27 cellular contexts compared by ENCODE assay signal in genomic region chr20:46941404-46941803, GRCh38.
"Had no signal": no experiment of that assay in that cellular context is flagged by ENCODE, and none has a peak within 500 bp of the region (broad histone marks: within the 10 kb centered on the region; RNA-seq: fewer than 3 reads in every experiment).

No MANE protein-coding gene starts in this region.

- H3K4me3 ChIP-seq: stomach, suprapubic skin, testis, thoracic aorta, thyroid gland, tibial artery, tibial nerve, transverse colon, upper lobe of left lung, upper lobe of right lung, uterus, vagina had no signal

- H3K27me3 ChIP-seq: suprapubic skin, testis, thyroid gland, tibial artery, tibial nerve, transverse colon, upper lobe of left lung, uterus, vagina had no signal

- H3K36me3 ChIP-seq: stomach, suprapubic skin, thoracic aorta, thyroid gland, tibial artery, tibial nerve, transverse colon, upper lobe of left lung, upper lobe of right lung, uterus, vagina had no signal

- H3K27ac ChIP-seq: stomach, suprapubic skin, testis, thoracic aorta, thyroid gland, tibial artery, tibial nerve, transverse colon, upper lobe of left lung, upper lobe of right lung, uterus, vagina had no signal

- DNase-seq: stimulated activated CD4-positive, alpha-beta T cell treated with anti-CD3 and anti-CD28 coated beads, Interleukin-2, amount 100 ng/mL, for 48 hours; stimulated activated CD4-positive, alpha-beta T cell treated with anti-CD3 and anti-CD28 coated beads, Interleukin-4, amount 100 ng/mL, for 1 hour; stimulated activated CD4-positive, alpha-beta T cell treated with anti-CD3 and anti-CD28 coated beads, Interleukin-4, amount 100 ng/mL, for 24 hours; stimulated activated CD4-positive, alpha-beta T cell treated with anti-CD3 and anti-CD28 coated beads, Interleukin-4, amount 100 ng/mL, for 4 hours; stimulated activated CD8-positive, alpha-beta memory T cell treated with anti-CD3 and anti-CD28 coated beads, Interleukin-4, amount 100 ng/mL, for 48 hours; stimulated activated naive B cell treated with anti-CD40 and anti-IgM and Interleukin-4, amounts not matched to agents 10 μg/mL and 1 μg/mL and 100 μg/mL, for 72 hours; stimulated activated naive CD4-positive, alpha-beta T cell; stimulated activated naive CD4-positive, alpha-beta T cell treated with Interleukin-2 at 50 U/mL for 16 hours; stimulated activated naive CD8-positive, alpha-beta T cell treated with anti-CD3 and anti-CD28 coated beads, Interleukin-15, amount 100 ng/mL, for 72 hours; stimulated activated naive CD8-positive, alpha-beta T cell treated with anti-CD3 and anti-CD28 coated beads, Interleukin-15, Interleukin-2, amounts not matched to agents 100 U/mL and 50 U/mL, for 24 hours; stomach; substantia nigra; testis; thyroid gland; tibial artery; transverse colon; trophoblast cell; upper lobe of left lung; upper lobe of right lung; uterus had no signal

- FAIRE-seq: urothelium cell line had no signal

- H3K4me1 ChIP-seq: stomach, suprapubic skin, testis, upper lobe of left lung, upper lobe of right lung, uterus had no signal

- ATAC-seq: stimulated activated effector memory CD8-positive, alpha-beta T cell treated with anti-CD3 and anti-CD28 coated beads, Interleukin-12 subunit alpha, Interleukin-12 subunit beta, amount 100 ng/mL, for 72 hours; stimulated activated memory B cell treated with anti-CD40 and anti-IgM and Interleukin-4, amounts not matched to agents 10 μg/mL and 1 μg/mL and 100 μg/mL, for 72 hours; stimulated activated naive B cell treated with anti-CD40 and anti-IgM and Interleukin-4, amounts not matched to agents 10 μg/mL and 1 μg/mL and 100 μg/mL, for 72 hours; stimulated activated naive CD8-positive, alpha-beta T cell treated with anti-CD3 and anti-CD28 coated beads, Interleukin-15, amount 100 ng/mL, for 72 hours; stimulated activated naive CD8-positive, alpha-beta T cell treated with anti-CD3 and anti-CD28 coated beads, Interleukin-15, Interleukin-2, amounts not matched to agents 100 U/mL and 50 U/mL, for 24 hours; upper lobe of right lung had no signal

- H3K9me3 ChIP-seq: stomach, suprapubic skin, testis, thoracic aorta, thyroid gland, tibial artery, tibial nerve, transverse colon, upper lobe of left lung, upper lobe of right lung, uterus, vagina had no signal
